ENCODE assay signal across 9 cellular contexts in the genomic region with DNA sequence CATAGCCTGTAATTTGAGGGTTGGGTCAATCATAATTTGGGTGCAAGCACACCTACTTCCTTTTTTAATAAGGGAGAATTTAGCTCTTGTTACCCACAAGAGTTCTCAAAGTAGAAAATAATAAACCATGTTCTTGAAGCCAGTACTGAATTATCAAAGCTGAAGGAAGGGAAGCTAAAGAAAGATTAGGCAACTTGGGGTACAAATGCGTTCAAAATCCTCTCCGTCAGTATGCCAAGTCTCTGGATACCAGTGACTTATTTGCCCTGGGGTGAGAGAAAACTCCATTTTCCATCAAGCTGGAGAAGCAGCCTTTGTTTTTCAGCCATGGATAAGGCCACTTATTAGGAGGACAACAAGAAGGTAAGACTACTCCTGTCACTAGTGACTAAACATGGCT. TPM values are rescaled to one million over a fixed set of nuclear protein-coding genes. Genes with fewer than 3 reads are reported as not detected.
DNase-seq lines count a peak whose midpoint lies in the region; ATAC-seq and TF ChIP-seq lines count a peak whose summit lies in the region.
"Had no signal": no experiment of that assay in that cellular context is flagged by ENCODE, and none has a peak within 500 bp of the region (broad histone marks: within the 10 kb centered on the region; RNA-seq: fewer than 3 reads in every experiment).

No MANE protein-coding gene starts in this region.

- H3K4me1 ChIP-seq in HEK293 (ENCODE audit: control insufficient read depth, insufficient read depth, low read length) = no peaks in the 10 kb centered on the region; the same call in 1 of the 2 replicates
- H3K4me1 ChIP-seq in Peyer's patch = peaks cover 0 to 17% (median 0%) of the 10 kb centered on the region in 4 donors
- peaks cover 23% of the 10 kb centered on the region for H3K4me1 ChIP-seq in skeletal muscle satellite cell (ENCODE audit: control insufficient read depth, insufficient read depth, low read length)

- H3K27me3 ChIP-seq in Peyer's patch (no peaks in the 10 kb centered on the region), skeletal muscle satellite cell (ENCODE audit: control insufficient read depth, insufficient read depth, low read length) (no peaks in the 10 kb centered on the region)

- no peak for DNase-seq in Peyer's patch
- no peak for DNase-seq in effector memory CD8-positive, alpha-beta T cell
- DNase-seq: NCI-H1694 treated with DMSO at 0.1 percent for 48 hours; stimulated activated CD4-positive, alpha-beta T cell treated with anti-CD3 and anti-CD28 coated beads, Interleukin-12 subunit alpha, Interleukin-12 subunit beta, amount 100 ng/mL, for 4 hours had no signal

- H3K36me3 ChIP-seq in HEK293 (ENCODE audit: control insufficient read depth in 2 of 2, insufficient read depth in 1 of 2, low read length in 2 of 2) = peaks cover 46 to 84% of the 10 kb centered on the region in 2 experiments
- H3K36me3 ChIP-seq in Peyer's patch = peaks cover 0 to 46% (median 0%) of the 10 kb centered on the region in 3 donors
- H3K36me3 ChIP-seq in skeletal muscle satellite cell (ENCODE audit: insufficient read depth, low read length) = peaks cover 46% of the 10 kb centered on the region

- POLR2A ChIA-PET in HEK293 (lab: Yijun Ruan, JAX) = no interaction called here

- peak overlapping the region; percentile 5 for H3K9ac ChIP-seq in skeletal muscle satellite cell (ENCODE audit: low read depth, low read length)

- peaks cover 45 to 52% of the 10 kb centered on the region in 2 donors for H3K4me1 Mint-ChIP-seq in effector memory CD8-positive, alpha-beta T cell (ENCODE audit: low read depth in 2 of 2)

- no peak for ATAC-seq in effector memory CD8-positive, alpha-beta T cell (replicated peaks)
- ATAC-seq in GM18907 (IDR thresholded peaks at IDR 0.05; ENCODE audit: unreplicated experiment) (no peak), HG03469 (IDR thresholded peaks at IDR 0.05; ENCODE audit: unreplicated experiment) (no peak), HG03378 (IDR thresholded peaks at IDR 0.05; ENCODE audit: unreplicated experiment) (no peak)

- no peaks in the 10 kb centered on the region for H3K27me3 Mint-ChIP-seq in effector memory CD8-positive, alpha-beta T cell

- H3K4me2 ChIP-seq in skeletal muscle satellite cell (ENCODE audit: low read length) = peak overlapping the region; percentile 58

- H3K9me3 Mint-ChIP-seq in effector memory CD8-positive, alpha-beta T cell = no peaks in the 10 kb centered on the region

- CTCF ChIA-PET in HEK293 (lab: Yijun Ruan, JAX) = interaction anchor here (0.6 to 1.9 kb wide), 8 partner anchors 9 to 175 kb away, joined by 3 to 8 read pairs (median 4); a partner anchor contains a TSS

- H3K36me3 Mint-ChIP-seq in effector memory CD8-positive, alpha-beta T cell (ENCODE audit: insufficient read depth) = peaks cover 53% of the 10 kb centered on the region

- H3K4me3 Mint-ChIP-seq in effector memory CD8-positive, alpha-beta T cell = peak overlapping the region; percentile 61 to 75

- TF ChIP-seq POLR2A in Peyer's patch (IDR thresholded peaks at IDR 0.05) = no peak

- peak overlapping the region; percentile 12; the same call in 1 of the 2 replicates for H3K27ac ChIP-seq in HEK293 (ENCODE audit: extremely low read depth, low read depth, low read length)
- H3K27ac ChIP-seq in Peyer's patch = peak overlapping the region; percentile 66 to 81 (median 71)

- H3K4me3 ChIP-seq in HEK293 (ENCODE audit: low read depth, low read length) = no peak overlapping the region
- no peak overlapping the region for H3K4me3 ChIP-seq in Peyer's patch
- H3K4me3 ChIP-seq in skeletal muscle satellite cell (ENCODE audit: low read length) = no peak overlapping the region

- TF ChIP-seq CTCF in HEK293 (tag by site-specific recombination; IDR thresholded peaks at IDR 0.05) = no peak
- no peak for TF ChIP-seq CTCF in Peyer's patch (IDR thresholded peaks at IDR 0.05)

- no peaks in the 10 kb centered on the region for H3K9me3 ChIP-seq in HEK293 (ENCODE audit: control insufficient read depth, insufficient read depth, low read depth, low read length)
- H3K9me3 ChIP-seq in Peyer's patch = no peaks in the 10 kb centered on the region
- no peaks in the 10 kb centered on the region for H3K9me3 ChIP-seq in skeletal muscle satellite cell (replicated peaks; ENCODE audit: low read length)

- H3K27ac Mint-ChIP-seq in effector memory CD8-positive, alpha-beta T cell = peak overlapping the region; percentile 95 to 98

TF ChIP-seq in HEK293, 187 proteins besides CTCF, POLR2A, EP300 and RAD21:
- TF ChIP-seq ZNF777 (tag by site-specific recombination; IDR thresholded peaks at IDR 0.05; ENCODE audit: borderline replicate concordance) = no peak
- TF ChIP-seq, protein P1, sequence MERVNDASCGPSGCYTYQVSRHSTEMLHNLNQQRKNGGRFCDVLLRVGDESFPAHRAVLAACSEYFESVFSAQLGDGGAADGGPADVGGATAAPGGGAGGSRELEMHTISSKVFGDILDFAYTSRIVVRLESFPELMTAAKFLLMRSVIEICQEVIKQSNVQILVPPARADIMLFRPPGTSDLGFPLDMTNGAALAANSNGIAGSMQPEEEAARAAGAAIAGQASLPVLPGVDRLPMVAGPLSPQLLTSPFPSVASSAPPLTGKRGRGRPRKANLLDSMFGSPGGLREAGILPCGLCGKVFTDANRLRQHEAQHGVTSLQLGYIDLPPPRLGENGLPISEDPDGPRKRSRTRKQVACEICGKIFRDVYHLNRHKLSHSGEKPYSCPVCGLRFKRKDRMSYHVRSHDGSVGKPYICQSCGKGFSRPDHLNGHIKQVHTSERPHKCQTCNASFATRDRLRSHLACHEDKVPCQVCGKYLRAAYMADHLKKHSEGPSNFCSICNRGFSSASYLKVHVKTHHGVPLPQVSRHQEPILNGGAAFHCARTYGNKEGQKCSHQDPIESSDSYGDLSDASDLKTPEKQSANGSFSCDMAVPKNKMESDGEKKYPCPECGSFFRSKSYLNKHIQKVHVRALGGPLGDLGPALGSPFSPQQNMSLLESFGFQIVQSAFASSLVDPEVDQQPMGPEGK (tag by site-specific recombination; IDR thresholded peaks at IDR 0.05) = 0 out of 2 replicates have a peak, but pooled peaks have one; percentile 1
TF ChIP-seq in HEK293: peak in this region for 1.

RNA-seq across cellular contexts. Expression of a gene that starts 23.5 kb away (rescaled TPM):
- total RNA-seq in Peyer's patch = 10 to 100 TPM in 1 of 4 donors, 1 to 10 TPM in 3; 3.3 to 10.0 (median 7.1) TPM
- 3.8 and 4.6 TPM in 2 replicates for total RNA-seq in skeletal muscle satellite cell (2012; rRNA removed)

RNA-seq across cellular contexts. Expression of a gene that starts 25.0 kb away (rescaled TPM):
- total RNA-seq in Peyer's patch = 100 to 1,000 TPM in 1 of 4 donors, 10 to 100 TPM in 3; 54.8 to 114 (median 72.9) TPM
- 13.3 and 27.1 TPM in 2 replicates for total RNA-seq in skeletal muscle satellite cell (2012; rRNA removed)

RNA-seq across cellular contexts. Expression of a gene that starts 28.8 kb away (rescaled TPM):
- 10 to 100 TPM; 21.7 to 53.6 (median 41.9) TPM for total RNA-seq in Peyer's patch
- total RNA-seq in skeletal muscle satellite cell (2012; rRNA removed) = 31.9 and 32.5 TPM in 2 replicates
